Comparison of ENCODE assay signal across 15 cellular contexts in genomic region chr1:216702170-216702569, GRCh38. TPM values are rescaled to one million over a fixed set of nuclear protein-coding genes. Genes with fewer than 3 reads are reported as not detected.
DNase-seq lines count a peak whose midpoint lies in the region; ATAC-seq and TF ChIP-seq lines count a peak whose summit lies in the region.
"Had no signal": no experiment of that assay in that cellular context is flagged by ENCODE, and none has a peak within 500 bp of the region (broad histone marks: within the 10 kb centered on the region; RNA-seq: fewer than 3 reads in every experiment).

No MANE protein-coding gene starts in this region.

- no peak overlapping the region for H3K27ac ChIP-seq in coronary artery
- H3K27ac ChIP-seq: heart left ventricle, left lung had no signal

- TF ChIP-seq CTCF in GM13977 (IDR thresholded peaks at IDR 0.05; ENCODE audit: extremely low read depth, insufficient read depth, missing control alignments) (no peak), coronary artery (IDR thresholded peaks at IDR 0.05) (no peak)

- peak; percentile 33 for DNase-seq in GM13977 (ENCODE audit: low spot score)
- DNase-seq in NAMALWA (ENCODE audit: low spot score) = peak; percentile 27
- no peak for DNase-seq in NCI-H510A treated with DMSO at 0.1 percent for 48 hours (lab: John Stamatoyannopoulos, UW)
- DNase-seq in DMS53 (lab: John Stamatoyannopoulos, UW) = no peak
- DNase-seq in coronary artery (ENCODE audit: low spot score) = no peak
- DNase-seq: activated T-cell treated with anti-CD3 and anti-CD28 coated beads, Interleukin-2, amount 50 U/mL, for 48 hours; DMS79 treated with DMSO at 0.1 percent for 48 hours; heart left ventricle; left lung; NCI-H446; Right ventricle myocardium superior had no signal

- H3K4me3 ChIP-seq in coronary artery = no peak overlapping the region
- H3K4me3 ChIP-seq: heart left ventricle, left lung had no signal

- ATAC-seq in GM19467 (IDR thresholded peaks at IDR 0.05; ENCODE audit: unreplicated experiment) = peak; percentile 73
- peak; percentile 58 for ATAC-seq in HG02970 (IDR thresholded peaks at IDR 0.05; ENCODE audit: low FRiP score, unreplicated experiment)
- no peak for ATAC-seq in esophagus mucosa
- ATAC-seq: activated CD4-positive, CD25-positive, alpha-beta regulatory T cell treated with anti-CD3 and anti-CD28 coated beads, Interleukin-2, amount 50 U/mL, for 24 hours; heart left ventricle; left lung had no signal

- in situ Hi-C loops in GM13977 (cut with MboI; ENCODE audit: low pct_unique_long_range_greater_than_20kb, low sequenced_read_pairs, unreplicated experiment) = no loop called here

RNA-seq across cellular contexts. Expression of gene ESRRG, which starts 21.1 kb away (rescaled TPM):
- total RNA-seq in esophagus mucosa = 0.40 TPM

Comparison
In these comparisons a context has a peak if more than half of its experiments do, and no peak if none do; other contexts are left out.
1. DNase-seq: peak in GM13977 (single experiment) and NAMALWA (single experiment); none in NCI-H510A treated with DMSO at 0.1 percent for 48 hours (single experiment), DMS53 (single experiment) and coronary artery (single experiment).